Comparison of ENCODE assay signal across 1 cellular context in the genomic region with DNA sequence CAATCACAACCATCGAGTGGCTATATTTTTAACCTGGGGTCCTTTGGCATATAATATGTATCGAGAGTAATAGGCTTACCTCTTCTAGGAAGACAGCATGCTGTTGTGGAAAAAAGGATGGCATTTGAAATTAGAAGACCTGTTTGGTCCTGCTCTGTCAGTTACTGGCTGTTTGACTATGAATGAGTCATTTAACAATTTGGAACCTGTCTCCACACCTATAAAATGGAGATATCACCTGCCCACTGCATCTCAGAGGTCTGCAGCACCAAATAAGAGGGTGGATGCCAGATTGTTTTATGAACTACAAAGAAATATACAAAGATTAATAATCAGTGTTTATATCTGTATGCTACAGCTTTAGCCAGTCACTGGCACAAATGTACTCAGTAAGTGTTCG.
TF ChIP-seq lines count a peak whose summit lies in the region.

No MANE protein-coding gene starts in this region.

TF ChIP-seq in SK-N-SH, 30 proteins besides CTCF, POLR2A, EP300 and RAD21 (continued from another document):
- TF ChIP-seq, protein P1, sequence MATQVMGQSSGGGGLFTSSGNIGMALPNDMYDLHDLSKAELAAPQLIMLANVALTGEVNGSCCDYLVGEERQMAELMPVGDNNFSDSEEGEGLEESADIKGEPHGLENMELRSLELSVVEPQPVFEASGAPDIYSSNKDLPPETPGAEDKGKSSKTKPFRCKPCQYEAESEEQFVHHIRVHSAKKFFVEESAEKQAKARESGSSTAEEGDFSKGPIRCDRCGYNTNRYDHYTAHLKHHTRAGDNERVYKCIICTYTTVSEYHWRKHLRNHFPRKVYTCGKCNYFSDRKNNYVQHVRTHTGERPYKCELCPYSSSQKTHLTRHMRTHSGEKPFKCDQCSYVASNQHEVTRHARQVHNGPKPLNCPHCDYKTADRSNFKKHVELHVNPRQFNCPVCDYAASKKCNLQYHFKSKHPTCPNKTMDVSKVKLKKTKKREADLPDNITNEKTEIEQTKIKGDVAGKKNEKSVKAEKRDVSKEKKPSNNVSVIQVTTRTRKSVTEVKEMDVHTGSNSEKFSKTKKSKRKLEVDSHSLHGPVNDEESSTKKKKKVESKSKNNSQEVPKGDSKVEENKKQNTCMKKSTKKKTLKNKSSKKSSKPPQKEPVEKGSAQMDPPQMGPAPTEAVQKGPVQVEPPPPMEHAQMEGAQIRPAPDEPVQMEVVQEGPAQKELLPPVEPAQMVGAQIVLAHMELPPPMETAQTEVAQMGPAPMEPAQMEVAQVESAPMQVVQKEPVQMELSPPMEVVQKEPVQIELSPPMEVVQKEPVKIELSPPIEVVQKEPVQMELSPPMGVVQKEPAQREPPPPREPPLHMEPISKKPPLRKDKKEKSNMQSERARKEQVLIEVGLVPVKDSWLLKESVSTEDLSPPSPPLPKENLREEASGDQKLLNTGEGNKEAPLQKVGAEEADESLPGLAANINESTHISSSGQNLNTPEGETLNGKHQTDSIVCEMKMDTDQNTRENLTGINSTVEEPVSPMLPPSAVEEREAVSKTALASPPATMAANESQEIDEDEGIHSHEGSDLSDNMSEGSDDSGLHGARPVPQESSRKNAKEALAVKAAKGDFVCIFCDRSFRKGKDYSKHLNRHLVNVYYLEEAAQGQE (IDR thresholded peaks at IDR 0.05; ENCODE audit: low read depth, low read length), result no peak
